Comparison of ENCODE assay signal across 24 cellular contexts in the genomic region with DNA sequence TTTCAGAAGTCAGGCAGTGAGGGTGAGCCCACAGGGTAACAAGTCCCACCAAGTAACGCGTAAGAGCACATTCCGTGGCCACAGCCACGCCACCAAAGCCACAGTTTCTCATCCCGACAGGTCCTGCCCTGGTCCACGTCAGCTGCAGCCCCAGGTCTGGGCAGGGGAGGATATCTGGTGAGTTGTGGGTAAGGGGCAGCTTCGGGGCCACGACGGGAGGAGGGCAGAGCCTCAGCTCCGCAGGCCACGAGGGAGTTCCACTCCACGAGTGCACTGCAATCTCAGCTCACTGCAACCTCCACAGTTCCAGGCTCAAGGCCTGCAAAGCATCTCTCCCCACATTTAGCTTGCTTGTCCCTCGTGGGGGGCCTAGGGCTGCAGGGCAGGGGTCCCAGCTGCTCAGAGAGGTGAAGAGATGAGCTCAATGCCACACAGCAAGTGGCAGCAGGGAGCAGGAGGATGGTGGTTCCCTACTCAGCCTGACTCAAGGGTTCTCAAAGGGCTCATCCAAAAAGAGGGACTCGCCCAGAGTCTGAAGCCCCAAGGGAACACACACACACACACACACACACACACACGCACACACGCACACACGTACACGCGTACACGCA. TPM values are rescaled to one million over a fixed set of nuclear protein-coding genes. Genes with fewer than 3 reads are reported as not detected.
DNase-seq lines count a peak whose midpoint lies in the region; ATAC-seq and TF ChIP-seq lines count a peak whose summit lies in the region.
"Had no signal": no experiment of that assay in that cellular context is flagged by ENCODE, and none has a peak within 500 bp of the region (broad histone marks: within the 10 kb centered on the region; RNA-seq: fewer than 3 reads in every experiment).

No MANE protein-coding gene starts in this region.

- peak; percentile 54 for DNase-seq in activated effector memory CD4-positive, alpha-beta T cell treated with anti-CD3 and anti-CD28 coated beads, Interleukin-2, amount 50 U/mL, for 16 hours
- DNase-seq in activated effector memory CD4-positive, alpha-beta T cell treated with Interleukin-2 at 50 U/mL for 16 hours: no peak
- DNase-seq in natural killer cell treated with Interleukin-12 subunit alpha and Interleukin-12 subunit beta and Interleukin-15 and Interleukin-18, amount 100 ng/mL, for 72 hours (ENCODE audit: low spot score): peak; percentile 53
- DNase-seq in natural killer cell (no peak), neural progenitor cell (ENCODE audit: low spot score) (no peak), tibial artery (no peak), psoas muscle (no peak)
- DNase-seq: ACHN; CD4-positive, CD25-positive, alpha-beta regulatory T cell; DMS153; DND-41; GM23248; Kasumi-1; NCI-H1092 treated with DMSO at 0.1 percent for 48 hours; NCI-H1436 treated with DMSO at 0.1 percent for 48 hours; NCI-H187 treated with DMSO at 0.1 percent for 48 hours; NCI-H2107; NCI-H446; NCI-H524 treated with DMSO at 0.1 percent for 48 hours; NCI-H774 had no signal

- WGBS in psoas muscle, 3 donors: 88 to 92% (median 89%) methylated on average over 20 of the region's 20 CpGs

- no peaks in the 10 kb centered on the region for H3K4me1 Mint-ChIP-seq in natural killer cell treated with Interleukin-12 subunit alpha and Interleukin-12 subunit beta and Interleukin-15 and Interleukin-18, amount 100 ng/mL, for 72 hours (ENCODE audit: low read depth in 2 of 2)
- H3K4me1 Mint-ChIP-seq in natural killer cell: no peaks in the 10 kb centered on the region
- H3K4me1 Mint-ChIP-seq in neural progenitor cell: peaks cover 3% of the 10 kb centered on the region
- H3K4me1 Mint-ChIP-seq: CD4-positive, CD25-positive, alpha-beta regulatory T cell had no signal

- H3K9ac ChIP-seq in neural progenitor cell: no peak overlapping the region
- H3K9ac ChIP-seq: GM23248 had no signal

- intact Hi-C loops in natural killer cell (cut with micrococcal nuclease) (no loop called here), tibial artery (cut with DNase I; ENCODE audit: low total_unique reads) (no loop called here), psoas muscle (cut with DNase I) (loop anchor here in 1 of 2 donors (10.0 kb wide), 1 partner anchor 162 kb away; no protein-coding TSS in a partner anchor)

- H3K4me2 ChIP-seq in neural progenitor cell: no peak overlapping the region

- H3K27ac ChIP-seq in neural progenitor cell (no peak overlapping the region), tibial artery (no peak overlapping the region), psoas muscle (no peak overlapping the region)
- H3K27ac ChIP-seq: 22Rv1, GM23248, SJSA1 had no signal

- H3K4me1 ChIP-seq in neural progenitor cell (no peaks in the 10 kb centered on the region), tibial artery (peaks cover 0 to 4% (median 0%) of the 10 kb centered on the region in 4 donors), psoas muscle (no peaks in the 10 kb centered on the region)
- H3K4me1 ChIP-seq: SJSA1 had no signal

- H3K27ac Mint-ChIP-seq in natural killer cell treated with Interleukin-12 subunit alpha and Interleukin-12 subunit beta and Interleukin-15 and Interleukin-18, amount 100 ng/mL, for 72 hours: no peak overlapping the region
- H3K27ac Mint-ChIP-seq in natural killer cell (no peak overlapping the region), neural progenitor cell (peak overlapping the region; percentile 21)
- H3K27ac Mint-ChIP-seq: CD4-positive, CD25-positive, alpha-beta regulatory T cell had no signal

- TF ChIP-seq CTCF in natural killer cell (IDR thresholded peaks at IDR 0.05) (no peak), neural progenitor cell (IDR thresholded peaks at IDR 0.05) (no peak), tibial artery (IDR thresholded peaks at IDR 0.05) (no peak), psoas muscle (IDR thresholded peaks at IDR 0.05) (no peak)

- H3K27me3 ChIP-seq in neural progenitor cell: peaks cover 14% of the 10 kb centered on the region
- peaks cover 0 to 7% of the 10 kb centered on the region in 2 donors for H3K27me3 ChIP-seq in tibial artery
- H3K27me3 ChIP-seq in psoas muscle (ENCODE audit: insufficient read depth in 3 of 3, low read length in 2 of 3): no peaks in the 10 kb centered on the region
- H3K27me3 ChIP-seq: SJSA1 had no signal

- no peak overlapping the region for H3K4me3 Mint-ChIP-seq in natural killer cell treated with Interleukin-12 subunit alpha and Interleukin-12 subunit beta and Interleukin-15 and Interleukin-18, amount 100 ng/mL, for 72 hours
- H3K4me3 Mint-ChIP-seq in natural killer cell (no peak overlapping the region), neural progenitor cell (no peak overlapping the region)
- H3K4me3 Mint-ChIP-seq: CD4-positive, CD25-positive, alpha-beta regulatory T cell had no signal

- no peak overlapping the region for H2AFZ ChIP-seq in neural progenitor cell (replicated peaks)
- H2AFZ ChIP-seq: GM23248 had no signal

- H3K4me3 ChIP-seq in neural progenitor cell: no peak overlapping the region
- no peak overlapping the region for H3K4me3 ChIP-seq in tibial artery
- H3K4me3 ChIP-seq in psoas muscle: no peak overlapping the region
- H3K4me3 ChIP-seq: GM23248, K562, SJSA1 had no signal

- no peaks in the 10 kb centered on the region for H3K9me3 Mint-ChIP-seq in natural killer cell treated with Interleukin-12 subunit alpha and Interleukin-12 subunit beta and Interleukin-15 and Interleukin-18, amount 100 ng/mL, for 72 hours
- H3K9me3 Mint-ChIP-seq in natural killer cell (no peaks in the 10 kb centered on the region), neural progenitor cell (no peaks in the 10 kb centered on the region)
- H3K9me3 Mint-ChIP-seq: CD4-positive, CD25-positive, alpha-beta regulatory T cell had no signal

- H3K9me3 ChIP-seq in neural progenitor cell (ENCODE audit: low read depth): no peaks in the 10 kb centered on the region
- no peaks in the 10 kb centered on the region for H3K9me3 ChIP-seq in tibial artery
- no peaks in the 10 kb centered on the region for H3K9me3 ChIP-seq in psoas muscle
- H3K9me3 ChIP-seq: SJSA1 had no signal

- H3K36me3 Mint-ChIP-seq in natural killer cell treated with Interleukin-12 subunit alpha and Interleukin-12 subunit beta and Interleukin-15 and Interleukin-18, amount 100 ng/mL, for 72 hours: no peaks in the 10 kb centered on the region
- H3K36me3 Mint-ChIP-seq in natural killer cell (no peaks in the 10 kb centered on the region), neural progenitor cell (peaks cover 2% of the 10 kb centered on the region)
- H3K36me3 Mint-ChIP-seq: CD4-positive, CD25-positive, alpha-beta regulatory T cell had no signal

- peaks cover 0 to 3% of the 10 kb centered on the region in 2 donors for H3K27me3 Mint-ChIP-seq in natural killer cell treated with Interleukin-12 subunit alpha and Interleukin-12 subunit beta and Interleukin-15 and Interleukin-18, amount 100 ng/mL, for 72 hours
- H3K27me3 Mint-ChIP-seq in natural killer cell (ENCODE audit: low read depth in 2 of 2) (no peaks in the 10 kb centered on the region), neural progenitor cell (ENCODE audit: insufficient read depth, low read depth) (peaks cover 5% of the 10 kb centered on the region)

- H3K36me3 ChIP-seq in neural progenitor cell: no peaks in the 10 kb centered on the region
- H3K36me3 ChIP-seq in tibial artery: peaks cover 0 to 9% (median 0%) of the 10 kb centered on the region in 3 donors
- no peaks in the 10 kb centered on the region for H3K36me3 ChIP-seq in psoas muscle (ENCODE audit: insufficient read depth in 1 of 2, low read depth in 1 of 2)

- no peaks in the 10 kb centered on the region for H3F3A ChIP-seq in neural progenitor cell (ENCODE audit: low read depth)

- ATAC-seq in natural killer cell treated with Interleukin-12 subunit alpha and Interleukin-12 subunit beta and Interleukin-15 and Interleukin-18, amount 100 ng/mL, for 72 hours: no peak
- ATAC-seq in natural killer cell: no peak
- no peak for ATAC-seq in psoas muscle
- no peak for ATAC-seq in GM19035 (IDR thresholded peaks at IDR 0.05; ENCODE audit: unreplicated experiment)
- ATAC-seq: K562 had no signal

- no peaks in the 10 kb centered on the region for H4K20me1 ChIP-seq in neural progenitor cell (ENCODE audit: low read depth)

- H3K79me2 ChIP-seq in neural progenitor cell (ENCODE audit: low read depth): no peaks in the 10 kb centered on the region

RNA-seq across cellular contexts. Expression of a gene that starts 12.5 kb away (rescaled TPM):
- 1 to 10 TPM; 1.5 TPM for total RNA-seq in natural killer cell treated with Interleukin-12 subunit alpha and Interleukin-12 subunit beta and Interleukin-15 and Interleukin-18, amount 100 ng/mL, for 72 hours
- 1 to 10 TPM in 1 of 3 donors, under 1 TPM in 2; 0.47 to 1.0 (median 0.98) TPM for total RNA-seq in natural killer cell
- 2.6 TPM in 1 of 2 replicates, not detected in the other for total RNA-seq in neural progenitor cell (ENCODE audit: low replicate concordance)
- 1 to 10 TPM in 1 of 4 donors, under 1 TPM in 3; 0.56 to 2.1 (median 0.60) TPM for total RNA-seq in psoas muscle
- polyA plus RNA-seq in psoas muscle: 1 to 10 TPM in 1 of 3 donors, under 1 TPM in 2; 0.06 to 1.1 (median 0.64) TPM
- total RNA-seq: GM23248 had no signal

Comparison
In these comparisons a context has a peak if more than half of its experiments do, and no peak if none do; other contexts are left out.
1. DNase-seq: peak in activated effector memory CD4-positive, alpha-beta T cell treated with anti-CD3 and anti-CD28 coated beads, Interleukin-2, amount 50 U/mL, for 16 hours (single experiment) and natural killer cell treated with Interleukin-12 subunit alpha and Interleukin-12 subunit beta and Interleukin-15 and Interleukin-18, amount 100 ng/mL, for 72 hours (single experiment); none in activated effector memory CD4-positive, alpha-beta T cell treated with Interleukin-2 at 50 U/mL for 16 hours (single experiment), natural killer cell (single experiment), neural progenitor cell (single experiment), tibial artery (0 of 2) and psoas muscle (0 of 2).